In the genomic region with DNA sequence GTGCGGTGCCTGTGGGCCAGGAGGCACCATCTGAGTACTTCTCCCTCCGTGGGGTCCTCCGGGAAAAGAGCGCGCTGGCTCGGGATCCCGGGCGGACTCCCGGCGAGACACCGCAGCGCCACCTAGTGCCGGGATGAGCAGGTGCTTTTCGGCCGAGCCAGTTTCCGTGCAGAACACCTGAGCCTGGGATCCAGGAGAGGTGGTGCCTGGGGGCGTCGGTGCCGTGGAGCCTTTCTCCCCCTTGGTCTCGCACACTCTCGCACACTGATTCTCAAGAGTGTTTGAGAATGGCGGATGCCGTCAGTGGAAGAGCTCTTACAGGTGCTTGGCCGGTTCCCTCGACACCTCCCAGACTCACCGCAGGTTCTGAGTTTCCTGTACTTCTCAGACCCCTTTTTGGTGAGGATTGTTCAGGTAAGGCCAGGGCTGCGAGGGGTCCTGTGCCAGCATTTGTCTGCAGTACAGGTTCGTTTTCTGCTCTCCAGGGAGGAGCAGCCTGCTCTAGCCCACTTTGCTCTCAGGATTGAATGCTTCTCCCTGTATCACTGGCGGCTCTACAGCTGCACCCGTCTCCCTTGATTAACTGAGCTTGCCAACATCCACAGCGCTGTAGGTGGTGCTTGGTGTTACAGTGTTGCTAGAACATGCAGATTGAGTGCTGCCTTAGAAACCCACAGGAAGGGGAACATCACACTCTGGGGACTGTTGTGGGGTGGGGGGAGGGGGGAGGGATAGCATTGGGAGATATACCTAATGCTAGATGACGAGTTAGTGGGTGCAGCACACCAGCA, we compare ENCODE assay signal across 8 cellular contexts. TPM values are rescaled to one million over a fixed set of nuclear protein-coding genes. Genes with fewer than 3 reads are reported as not detected.
DNase-seq lines count a peak whose midpoint lies in the region; ATAC-seq and TF ChIP-seq lines count a peak whose summit lies in the region.

No MANE protein-coding gene starts in this region.

- TF ChIP-seq CTCF in Caco-2 (IDR thresholded peaks at IDR 0.05; ENCODE audit: insufficient read depth in 1 of 2, low read depth in 1 of 2, low read length in 1 of 2, severe bottlenecking in 1 of 2, unreplicated experiment in 1 of 2) (peak; percentile 74 to 85), endothelial cell (IDR thresholded peaks at IDR 0.05; ENCODE audit: unreplicated experiment) (peak; percentile 87), thoracic aorta (IDR thresholded peaks at IDR 0.05) (peak; percentile 82)

- no peak overlapping the region for H3K27ac ChIP-seq in thoracic aorta

- H3K36me3 ChIP-seq in Caco-2 (ENCODE audit: control insufficient read depth, insufficient read depth, low read length) (peaks cover 1% of the 10 kb centered on the region; the same call in 1 of the 2 replicates), thoracic aorta (no peaks in the 10 kb centered on the region)

- no peak for ATAC-seq in thoracic aorta (ENCODE audit: insufficient number of reproducible peaks, low FRiP score, low read depth)

- intact Hi-C loops in Caco-2 (cut with micrococcal nuclease; ENCODE audit: unreplicated experiment) = no loop called here

- H3K4me1 Mint-ChIP-seq in Caco-2 (ENCODE audit: low read depth, unreplicated experiment) (no peaks in the 10 kb centered on the region), endothelial cell (ENCODE audit: unreplicated experiment) (no peaks in the 10 kb centered on the region)

- H3K27me3 ChIP-seq in Caco-2 (replicated peaks; ENCODE audit: control insufficient read depth, insufficient read depth, low read length) = no peaks in the 10 kb centered on the region
- H3K27me3 ChIP-seq in thoracic aorta (replicated peaks; ENCODE audit: insufficient read depth) = no peaks in the 10 kb centered on the region

- H3K27me3 Mint-ChIP-seq in Caco-2 (ENCODE audit: insufficient read depth, unreplicated experiment) = no peaks in the 10 kb centered on the region
- H3K27me3 Mint-ChIP-seq in endothelial cell (ENCODE audit: unreplicated experiment) = no peaks in the 10 kb centered on the region

- H3K4me3 ChIP-seq in Caco-2 (ENCODE audit: low read depth, low read length) (no peak overlapping the region), thoracic aorta (peak overlapping the region; percentile 60)

- H3K9me3 ChIP-seq in Caco-2 = no peaks in the 10 kb centered on the region
- H3K9me3 ChIP-seq in thoracic aorta = no peaks in the 10 kb centered on the region

- no peak overlapping the region for H3K27ac Mint-ChIP-seq in Caco-2 (ENCODE audit: unreplicated experiment)
- H3K27ac Mint-ChIP-seq in endothelial cell (ENCODE audit: unreplicated experiment) = no peak overlapping the region

- no peaks in the 10 kb centered on the region for H3K9me3 Mint-ChIP-seq in Caco-2 (ENCODE audit: unreplicated experiment)
- H3K9me3 Mint-ChIP-seq in endothelial cell (ENCODE audit: unreplicated experiment) = no peaks in the 10 kb centered on the region

- CTCF ChIA-PET in Caco-2 (lab: Charles Lee) = no interaction called here

- H3K4me3 Mint-ChIP-seq in Caco-2 (ENCODE audit: unreplicated experiment) (no peak overlapping the region), endothelial cell (ENCODE audit: unreplicated experiment) (no peak overlapping the region)

- DNase-seq in Caco-2 = peak; percentile 70 to 82
- DNase-seq in Kasumi-1 (lab: John Stamatoyannopoulos, UW) = peak; percentile 41 to 57
- DNase-seq in activated CD4-positive, alpha-beta T cell treated with anti-CD3 and anti-CD28 coated beads for 4 hours = peak; percentile 32
- DNase-seq in endothelial cell (ENCODE audit: low spot score) = peak; percentile 79
- peak; percentile 61 for DNase-seq in mucosa of gallbladder (ENCODE audit: low spot score)
- DNase-seq in thoracic aorta (ENCODE audit: low spot score) = no peak
- no peak for DNase-seq in SIG-M5 treated with dmso at 0.1 percent for 504 hours (lab: John Stamatoyannopoulos, UW; ENCODE audit: unreplicated experiment)
- no peak for DNase-seq in NCI-H226

- POLR2A ChIA-PET in Caco-2 (lab: Charles Lee) = no interaction called here

- H3K36me3 Mint-ChIP-seq in Caco-2 (ENCODE audit: insufficient read depth, unreplicated experiment) (peaks cover 32% of the 10 kb centered on the region), endothelial cell (ENCODE audit: low read depth, unreplicated experiment) (peaks cover 15% of the 10 kb centered on the region)

- H3K4me1 ChIP-seq in Caco-2 (no peaks in the 10 kb centered on the region), thoracic aorta (ENCODE audit: control insufficient read depth in 1 of 2, low read depth in 2 of 2) (no peaks in the 10 kb centered on the region)

- BruUV-seq in Caco-2 (replicated peaks; lab: Mats Ljungman, UMichigan) = no TSS peak

RNA-seq across cellular contexts. Expression of a gene that starts 23.4 kb away (rescaled TPM):
- total RNA-seq in Caco-2 (2022) (94.6 and 108 TPM in 2 replicates), endothelial cell (ENCODE audit: unreplicated experiment) (207 TPM), mucosa of gallbladder (96.5 TPM), thoracic aorta (10 to 100 TPM; 55.0 to 55.5 TPM)

RNA-seq across cellular contexts. Expression of a gene that starts 39.8 kb away (rescaled TPM):
- total RNA-seq in Caco-2 (2022) (55.7 and 60.0 TPM in 2 replicates), endothelial cell (ENCODE audit: unreplicated experiment) (10.6 TPM), mucosa of gallbladder (46.8 TPM), thoracic aorta (10 to 100 TPM in 1 of 2 donors, 1 to 10 TPM in 1; 8.3 to 10.4 TPM)

RNA-seq across cellular contexts. Expression of a gene that starts 58.7 kb away (rescaled TPM):
- total RNA-seq in Caco-2 (2022) (47.2 and 53.6 TPM in 2 replicates), endothelial cell (ENCODE audit: unreplicated experiment) (27.9 TPM), mucosa of gallbladder (38.5 TPM), thoracic aorta (10 to 100 TPM in 1 of 2 donors, 1 to 10 TPM in 1; 9.8 to 15.6 TPM)

Comparison
In these comparisons a context has a peak if more than half of its experiments do, and no peak if none do; other contexts are left out.
1. DNase-seq: peak in Caco-2 (2 of 2), Kasumi-1 (2 of 2), activated CD4-positive, alpha-beta T cell treated with anti-CD3 and anti-CD28 coated beads for 4 hours (2 of 2), endothelial cell (single experiment) and mucosa of gallbladder (single experiment); none in thoracic aorta (single experiment), SIG-M5 treated with dmso at 0.1 percent for 504 hours (single experiment) and NCI-H226 (single experiment).
2. Peak in every context shown above with its lines, with median percentiles within 50 percentile points of each other: CTCF ChIP-seq.